18 cellular contexts compared by ENCODE assay signal in genomic region chr15:99992611-99993231, GRCh38.
"Had no signal": no experiment of that assay in that cellular context is flagged by ENCODE, and none has a peak within 500 bp of the region (broad histone marks: within the 10 kb centered on the region; RNA-seq: fewer than 3 reads in every experiment).

No MANE protein-coding gene starts in this region.

- H3K9me3 ChIP-seq: colonic mucosa, lower lobe of right lung, pancreas had no signal

- H3K27ac Mint-ChIP-seq: activated naive CD4-positive, alpha-beta T cell treated with anti-CD3 and anti-CD28 coated beads, Interleukin-2, amount 50 U/mL, for 72 hours; stimulated activated memory B cell treated with anti-CD40 and anti-IgM and Interleukin-4, amounts not matched to agents 10 μg/mL and 1 μg/mL and 100 μg/mL, for 72 hours; T-helper 1 cell treated with Interleukin-12 subunit alpha and Interleukin-12 subunit beta and Interleukin-4 antibody, amounts not matched to agents 30 μg/mL and 1 μg/mL, for 36 hours; WTC11 had no signal

- H3K9me3 Mint-ChIP-seq: central memory CD8-positive, alpha-beta T cell had no signal

- DNase-seq: activated gamma-delta T cell treated with Interleukin-2 at 50 U/mL for 16 hours; activated T-cell treated with anti-CD3 and anti-CD28 coated beads, Interleukin-2, amount 50 U/mL, for 48 hours; colonic mucosa; lower lobe of right lung; right cardiac atrium; stimulated activated CD4-positive, alpha-beta T cell treated with anti-CD3 and anti-CD28 coated beads, Interleukin-2, amount 100 ng/mL, for 24 hours; T1000; trophoblast cell had no signal

- H3K27me3 ChIP-seq: colonic mucosa, heart left ventricle, pancreas had no signal

- H3K4me1 ChIP-seq: colonic mucosa, heart left ventricle, lower lobe of right lung, pancreas had no signal

- H3K27me3 Mint-ChIP-seq: central memory CD8-positive, alpha-beta T cell; naive thymus-derived CD8-positive, alpha-beta T cell had no signal

- H3K27ac ChIP-seq: colonic mucosa, epithelial cell of prostate, heart left ventricle, lower lobe of right lung, pancreas, skin epidermis had no signal

- H3K4me3 ChIP-seq: colonic mucosa, heart left ventricle, lower lobe of right lung, pancreas, skin epidermis had no signal

- H3K4me3 Mint-ChIP-seq: central memory CD8-positive, alpha-beta T cell; naive thymus-derived CD8-positive, alpha-beta T cell; stimulated activated memory B cell treated with anti-CD40 and anti-IgM and Interleukin-4, amounts not matched to agents 10 μg/mL and 1 μg/mL and 100 μg/mL, for 72 hours; T-helper 1 cell treated with Interleukin-12 subunit alpha and Interleukin-12 subunit beta and Interleukin-4 antibody, amounts not matched to agents 30 μg/mL and 1 μg/mL, for 36 hours; WTC11 had no signal

- H3K36me3 ChIP-seq: colonic mucosa, heart left ventricle, lower lobe of right lung had no signal

- H3K4me1 Mint-ChIP-seq: central memory CD8-positive, alpha-beta T cell; naive thymus-derived CD8-positive, alpha-beta T cell; stimulated activated memory B cell treated with anti-CD40 and anti-IgM and Interleukin-4, amounts not matched to agents 10 μg/mL and 1 μg/mL and 100 μg/mL, for 72 hours had no signal
